In the genomic region with DNA sequence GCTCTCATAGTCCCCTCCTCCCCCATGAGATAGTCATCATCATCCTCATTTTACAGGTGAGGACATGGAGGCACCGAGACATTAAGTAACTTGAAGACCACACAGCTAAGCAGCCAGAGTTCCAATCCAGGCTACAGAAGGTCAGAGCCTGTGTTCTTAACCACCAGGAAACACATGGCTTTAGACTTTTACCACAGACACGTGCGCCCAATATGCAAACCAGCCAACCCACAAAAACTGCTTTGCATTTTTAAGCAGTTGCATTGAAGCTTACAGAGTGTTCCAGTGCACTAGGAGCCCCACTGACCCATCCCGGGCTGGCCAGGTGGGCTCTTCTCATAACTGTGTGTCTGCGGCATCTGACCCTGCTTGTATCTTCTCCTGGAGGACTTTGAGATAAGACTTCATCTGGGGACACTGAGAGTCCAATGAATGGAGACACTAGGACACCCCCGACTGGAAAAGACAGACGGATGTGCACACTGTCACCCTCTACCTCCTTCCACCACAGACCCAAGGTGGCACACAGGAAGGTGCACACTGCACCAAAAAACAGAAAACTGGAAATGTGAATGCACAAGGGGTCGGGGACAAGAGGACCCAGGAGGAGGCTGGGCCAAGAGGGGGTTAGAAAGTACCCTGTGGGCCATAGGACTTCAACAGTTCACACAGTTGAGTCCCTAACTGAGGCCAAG, we compare ENCODE assay signal across 12 cellular contexts. TPM values are rescaled to one million over a fixed set of nuclear protein-coding genes. Genes with fewer than 3 reads are reported as not detected.
A peak's percentile ranks its signal among the peaks of the same experiment; 100 is the strongest.
DNase-seq lines count a peak whose midpoint lies in the region; ATAC-seq lines count a peak whose summit lies in the region.
"Had no signal": no experiment of that assay in that cellular context is flagged by ENCODE, and none has a peak within 500 bp of the region (broad histone marks: within the 10 kb centered on the region; RNA-seq: fewer than 3 reads in every experiment).

No MANE protein-coding gene starts in this region.

- H3K79me2 ChIP-seq in GM23248 (ENCODE audit: insufficient read depth) = no peaks in the 10 kb centered on the region

- H3K9me2 ChIP-seq in GM23248 (ENCODE audit: insufficient read depth) = no peaks in the 10 kb centered on the region

- in situ Hi-C loops in GM23248 (cut with MboI) = no loop called here

- peak; percentile 68 for ATAC-seq in GM19455 (IDR thresholded peaks at IDR 0.05; ENCODE audit: unreplicated experiment)
- peak; percentile 83 for ATAC-seq in HG03097 (IDR thresholded peaks at IDR 0.05; ENCODE audit: low FRiP score, unreplicated experiment)
- ATAC-seq in left cardiac atrium = no peak
- ATAC-seq: psoas muscle had no signal

- H3K27me3 ChIP-seq in GM23248 (replicated peaks; ENCODE audit: insufficient read depth) = no peaks in the 10 kb centered on the region

- 78 to 81% methylated on average over 8 of the region's 8 CpGs for WGBS in GM23248 (ENCODE audit: low coverage in 1 of 2, low lambda C conversion rate in 2 of 2, missing lambda C conversion rate in 2 of 2), 2 experiments

- no peak overlapping the region for H3K4me3 ChIP-seq in GM23248
- H3K4me3 ChIP-seq: psoas muscle had no signal

- no peaks in the 10 kb centered on the region for H4K20me1 ChIP-seq in GM23248 (ENCODE audit: insufficient read depth)

- no peaks in the 10 kb centered on the region for H3K4me1 ChIP-seq in GM23248 (ENCODE audit: insufficient read depth)

- no peak overlapping the region for H2AFZ ChIP-seq in GM23248

- no peak overlapping the region for H3K9ac ChIP-seq in GM23248

- no peak overlapping the region for H3K27ac ChIP-seq in GM23248
- H3K27ac ChIP-seq: psoas muscle had no signal

- no peaks in the 10 kb centered on the region for H3K9me3 ChIP-seq in GM23248 (ENCODE audit: low read depth)
- H3K9me3 ChIP-seq: psoas muscle had no signal

- DNase-seq in EH (ENCODE audit: low read depth) = peak; percentile 18
- DNase-seq in NOMO-1 treated with DMSO at 0.1 percent for 48 hours (lab: John Stamatoyannopoulos, UW; ENCODE audit: unreplicated experiment) = peak; percentile 71
- no peak for DNase-seq in NCI-H2196 treated with DMSO at 0.1 percent for 48 hours (lab: John Stamatoyannopoulos, UW; ENCODE audit: unreplicated experiment)
- no peak for DNase-seq in GM23248
- no peak for DNase-seq in cerebellum (ENCODE audit: low spot score)
- no peak for DNase-seq in left cardiac atrium
- DNase-seq: activated effector memory CD4-positive, alpha-beta T cell treated with Interleukin-2 at 50 U/mL for 16 hours; C1 segment of cervical spinal cord; NCI-H1105 treated with DMSO at 0.1 percent for 48 hours; psoas muscle had no signal

- no peaks in the 10 kb centered on the region for H3F3A ChIP-seq in GM23248 (ENCODE audit: insufficient read depth)

- intact Hi-C loops in left cardiac atrium (cut with DNase I) = no loop called here

- no peaks in the 10 kb centered on the region for H3K36me3 ChIP-seq in GM23248 (ENCODE audit: low read depth)

- H3K4me2 ChIP-seq in GM23248 (ENCODE audit: unreplicated experiment) = no peak overlapping the region

RNA-seq across cellular contexts. Expression of a gene that starts 56.4 kb away (rescaled TPM):
- 4.4 and 7.0 TPM in 2 replicates for total RNA-seq in GM23248 (2014; rRNA removed; shearing (Covaris generic))
- 7.3 and 7.9 TPM in 2 replicates for polyA plus RNA-seq in GM23248 (2016; fragmentation: Nextera tagmentation; extraction: Ambion mirVana)
- 15.7 TPM for total RNA-seq in cerebellum
- total RNA-seq in left cardiac atrium = 100 to 1,000 TPM in 1 of 2 donors, 10 to 100 TPM in 1; 48.7 to 114 TPM

Comparison
In these comparisons a context has a peak if more than half of its experiments do, and no peak if none do; other contexts are left out.
1. DNase-seq: peak in EH (single experiment) and NOMO-1 treated with DMSO at 0.1 percent for 48 hours (single experiment); none in NCI-H2196 treated with DMSO at 0.1 percent for 48 hours (single experiment), GM23248 (single experiment), cerebellum (single experiment) and left cardiac atrium (single experiment).
2. ATAC-seq: peak in GM19455 (single experiment) and HG03097 (single experiment); none in left cardiac atrium (0 of 2).